In the genomic region with DNA sequence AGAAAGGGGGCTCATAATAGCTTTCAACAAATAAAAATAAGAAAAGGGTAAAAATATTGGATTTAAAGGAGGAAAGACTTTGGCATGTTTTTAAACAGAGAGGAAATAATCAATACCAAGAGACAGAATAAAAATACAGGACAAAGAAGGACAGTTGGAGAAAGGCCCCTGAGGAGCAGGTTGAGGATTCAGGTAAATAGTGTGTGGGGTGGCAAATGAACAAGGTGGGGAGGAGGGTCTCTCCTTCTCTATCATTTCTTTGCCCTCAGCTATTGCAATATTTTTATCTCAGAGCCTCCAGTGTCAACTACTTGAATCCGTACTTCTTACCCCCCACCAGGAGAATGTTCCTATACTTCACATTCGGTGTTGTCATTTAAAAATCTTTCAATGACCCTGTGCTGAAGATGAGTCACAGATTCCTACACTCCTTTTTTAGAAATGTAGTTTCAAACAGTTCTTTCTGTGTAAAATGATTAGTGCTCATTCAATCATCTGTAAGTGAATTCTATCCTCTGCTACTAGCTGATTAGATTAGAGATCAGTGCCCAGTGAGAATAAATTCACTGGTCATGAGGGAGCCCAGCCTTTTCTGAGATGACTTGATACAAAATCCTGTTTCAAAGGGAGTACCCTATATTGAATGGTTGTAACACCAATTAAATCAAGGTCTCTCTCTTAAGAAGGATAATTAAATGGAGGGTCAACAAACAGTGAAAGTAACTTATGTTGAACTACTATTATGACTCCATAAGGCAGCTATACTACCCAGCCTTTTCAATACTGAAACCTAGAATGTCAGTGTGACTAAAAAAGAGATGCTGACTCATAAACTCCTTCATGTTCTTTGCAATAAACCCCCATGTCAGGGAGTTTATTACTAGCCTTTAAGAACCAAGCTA, we compare ENCODE assay signal across 8 cellular contexts. TPM values are rescaled to one million over a fixed set of nuclear protein-coding genes. Genes with fewer than 3 reads are reported as not detected.
DNase-seq lines count a peak whose midpoint lies in the region; ATAC-seq and TF ChIP-seq lines count a peak whose summit lies in the region.

No MANE protein-coding gene starts in this region.

- H3K9me3 Mint-ChIP-seq in chondrocyte (ENCODE audit: low read depth) (no peaks in the 10 kb centered on the region), Caco-2 (ENCODE audit: unreplicated experiment) (no peaks in the 10 kb centered on the region)

- CTCF ChIA-PET in Caco-2 (lab: Charles Lee): no interaction called here

- H3K4me1 ChIP-seq in ES-I3 (ENCODE audit: insufficient read depth, low read length): peaks cover 21% of the 10 kb centered on the region; the same call in 1 of the 2 replicates
- H3K4me1 ChIP-seq in stomach: no peaks in the 10 kb centered on the region
- H3K4me1 ChIP-seq in Caco-2: no peaks in the 10 kb centered on the region

- DNase-seq in chondrocyte (ENCODE audit: low spot score) (no peak), NCI-H1048 (lab: John Stamatoyannopoulos, UW) (no peak), T-helper 9 cell (no peak), stomach (no peak), Caco-2 (no peak)

- intact Hi-C loops in stomach (cut with DNase I; ENCODE audit: low total_unique reads): no loop called here
- intact Hi-C loops in Caco-2 (cut with micrococcal nuclease; ENCODE audit: unreplicated experiment): no loop called here

- H3K4me1 Mint-ChIP-seq in chondrocyte (ENCODE audit: low read depth) (peaks cover 45% of the 10 kb centered on the region), Caco-2 (ENCODE audit: low read depth, unreplicated experiment) (no peaks in the 10 kb centered on the region)

- H3K4me3 ChIP-seq in stomach (no peak overlapping the region), Caco-2 (ENCODE audit: low read depth, low read length) (no peak overlapping the region)

- H3K4me3 Mint-ChIP-seq in chondrocyte (ENCODE audit: unreplicated experiment) (no peak overlapping the region), Caco-2 (ENCODE audit: unreplicated experiment) (no peak overlapping the region)

- no peaks in the 10 kb centered on the region for H3K36me3 ChIP-seq in ES-I3 (ENCODE audit: insufficient read depth, low read length)
- peaks cover 0 to 2% (median 0%) of the 10 kb centered on the region in 4 donors for H3K36me3 ChIP-seq in stomach
- no peaks in the 10 kb centered on the region for H3K36me3 ChIP-seq in Caco-2 (ENCODE audit: control insufficient read depth, insufficient read depth, low read length)

- ATAC-seq in GM21423 (IDR thresholded peaks at IDR 0.05; ENCODE audit: unreplicated experiment) (peak; percentile 100), HG03521 (IDR thresholded peaks at IDR 0.05; ENCODE audit: unreplicated experiment) (peak; percentile 99)

- TF ChIP-seq CTCF in chondrocyte (IDR thresholded peaks at IDR 0.05) (no peak), stomach (IDR thresholded peaks at IDR 0.05) (no peak), Caco-2 (IDR thresholded peaks at IDR 0.05; ENCODE audit: insufficient read depth in 1 of 2, low read depth in 1 of 2, low read length in 1 of 2, severe bottlenecking in 1 of 2, unreplicated experiment in 1 of 2) (no peak)

- peak overlapping the region; percentile 89 for H3K27ac Mint-ChIP-seq in chondrocyte (ENCODE audit: unreplicated experiment)
- no peak overlapping the region for H3K27ac Mint-ChIP-seq in Caco-2 (ENCODE audit: unreplicated experiment)

- H3K9me3 ChIP-seq in ES-I3 (ENCODE audit: control insufficient read depth, insufficient read depth, low read length) (no peaks in the 10 kb centered on the region; the same call in 1 of the 2 replicates), stomach (no peaks in the 10 kb centered on the region), Caco-2 (0 out of 2 replicates have a peak, but pooled peaks cover 4% of the 10 kb centered on the region)

- no peak for TF ChIP-seq EP300 in stomach (IDR thresholded peaks at IDR 0.05)

- no peaks in the 10 kb centered on the region for H3K27me3 Mint-ChIP-seq in chondrocyte (ENCODE audit: low read depth)
- H3K27me3 Mint-ChIP-seq in Caco-2 (ENCODE audit: insufficient read depth, unreplicated experiment): peaks cover 13% of the 10 kb centered on the region

- H3K27ac ChIP-seq in stomach: no peak overlapping the region

- 60 to 86% (median 80%) methylated on average over 2 of the region's 2 CpGs for WGBS in stomach, 5 donors

- peak overlapping the region; percentile 18; the same call in 1 of the 2 replicates for H3K9ac ChIP-seq in ES-I3 (ENCODE audit: low read depth, low read length)

- BruUV-seq in Caco-2 (replicated peaks; lab: Mats Ljungman, UMichigan): no TSS peak

- POLR2A ChIA-PET in Caco-2 (lab: Charles Lee): no interaction called here

- TF ChIP-seq POLR2A in stomach (IDR thresholded peaks at IDR 0.05): no peak

- H3K36me3 Mint-ChIP-seq in chondrocyte (ENCODE audit: low read depth): no peaks in the 10 kb centered on the region
- no peaks in the 10 kb centered on the region for H3K36me3 Mint-ChIP-seq in Caco-2 (ENCODE audit: insufficient read depth, unreplicated experiment)

- H3K27me3 ChIP-seq in stomach (no peaks in the 10 kb centered on the region), Caco-2 (replicated peaks; ENCODE audit: control insufficient read depth, insufficient read depth, low read length) (no peaks in the 10 kb centered on the region)

RNA-seq across cellular contexts. Expression of gene WNT16, which starts 50.4 kb away (rescaled TPM):
- total RNA-seq in chondrocyte: not detected in 3 replicates
- total RNA-seq in stomach: under 1 TPM in 1 of 5 donors, not detected in 4; 0.37 TPM
- polyA plus RNA-seq in stomach: under 1 TPM in 1 of 3 donors, not detected in 2; 0.05 TPM
- not detected in 2 replicates for total RNA-seq in Caco-2 (2022)
